26 cellular contexts compared by ENCODE assay signal in the genomic region with DNA sequence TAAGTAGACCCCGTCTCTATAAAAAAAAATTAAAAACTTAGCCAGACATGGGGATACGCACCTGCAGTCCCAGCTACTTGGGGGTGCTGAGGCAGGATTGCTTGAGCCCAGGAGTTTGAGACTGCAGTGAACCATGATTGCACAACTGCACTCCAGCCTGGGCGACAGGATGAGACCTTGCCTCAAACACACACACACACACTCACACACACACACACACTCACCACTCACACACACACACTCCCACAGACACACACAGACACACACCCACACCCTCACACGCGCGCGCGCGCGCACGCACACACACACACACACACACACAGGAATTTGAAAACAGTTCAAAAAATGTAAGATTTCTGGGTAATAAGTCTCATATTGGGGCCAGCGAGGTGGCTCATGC. TPM values are rescaled to one million over a fixed set of nuclear protein-coding genes. Genes with fewer than 3 reads are reported as not detected.
"Had no signal": no experiment of that assay in that cellular context is flagged by ENCODE, and none has a peak within 500 bp of the region (broad histone marks: within the 10 kb centered on the region; RNA-seq: fewer than 3 reads in every experiment).

No MANE protein-coding gene starts in this region.

- H3K36me3 ChIP-seq: brain microvascular endothelial cell, spleen, thoracic aorta, upper lobe of right lung, WERI-Rb-1 had no signal

- H3K27ac Mint-ChIP-seq: activated T-helper 17 cell treated with anti-CD3 and anti-CD28 coated beads, Interleukin-2, amount 50 U/mL, for 72 hours; mesothelial cell of epicardium; natural killer cell treated with Interleukin-12 subunit alpha and Interleukin-12 subunit beta and Interleukin-15 and Interleukin-18, amount 100 ng/mL, for 72 hours; stimulated activated memory B cell treated with anti-CD40 and anti-IgM and Interleukin-4, amounts not matched to agents 10 μg/mL and 1 μg/mL and 100 μg/mL, for 72 hours had no signal

- FAIRE-seq: colon, kidney had no signal

- H3K9me3 Mint-ChIP-seq: activated T-helper 17 cell treated with anti-CD3 and anti-CD28 coated beads, Interleukin-2, amount 50 U/mL, for 72 hours; mesothelial cell of epicardium; natural killer cell treated with Interleukin-12 subunit alpha and Interleukin-12 subunit beta and Interleukin-15 and Interleukin-18, amount 100 ng/mL, for 72 hours had no signal

- DNase-seq: activated CD4-positive, alpha-beta T cell treated with anti-CD3 and anti-CD28 coated beads, Interleukin-2, amount 50 U/mL, for 48 hours; activated naive CD4-positive, alpha-beta T cell; anterior cingulate cortex; brain microvascular endothelial cell; central memory CD4-positive, alpha-beta T cell; dorsolateral prefrontal cortex; foreskin keratinocyte; head of caudate nucleus; kidney; occipital lobe; posterior cingulate gyrus; spleen; stimulated activated CD4-positive, alpha-beta T cell treated with anti-CD3 and anti-CD28 coated beads, Interleukin-4, amount 100 ng/mL, for 4 hours; upper lobe of right lung; WERI-Rb-1 had no signal

- H3K9me3 ChIP-seq: upper lobe of right lung had no signal

- ATAC-seq: activated T-helper 17 cell treated with anti-CD3 and anti-CD28 coated beads, Interleukin-2, amount 50 U/mL, for 72 hours; foreskin keratinocyte; left lobe of liver; natural killer cell treated with Interleukin-12 subunit alpha and Interleukin-12 subunit beta and Interleukin-15 and Interleukin-18, amount 100 ng/mL, for 72 hours; stimulated activated memory B cell treated with anti-CD40 and anti-IgM and Interleukin-4, amounts not matched to agents 10 μg/mL and 1 μg/mL and 100 μg/mL, for 72 hours; upper lobe of right lung had no signal

- H3K36me3 Mint-ChIP-seq: mesothelial cell of epicardium; natural killer cell treated with Interleukin-12 subunit alpha and Interleukin-12 subunit beta and Interleukin-15 and Interleukin-18, amount 100 ng/mL, for 72 hours; stimulated activated memory B cell treated with anti-CD40 and anti-IgM and Interleukin-4, amounts not matched to agents 10 μg/mL and 1 μg/mL and 100 μg/mL, for 72 hours had no signal

- H3K4me3 Mint-ChIP-seq: activated T-helper 17 cell treated with anti-CD3 and anti-CD28 coated beads, Interleukin-2, amount 50 U/mL, for 72 hours; mesothelial cell of epicardium; natural killer cell treated with Interleukin-12 subunit alpha and Interleukin-12 subunit beta and Interleukin-15 and Interleukin-18, amount 100 ng/mL, for 72 hours; stimulated activated memory B cell treated with anti-CD40 and anti-IgM and Interleukin-4, amounts not matched to agents 10 μg/mL and 1 μg/mL and 100 μg/mL, for 72 hours had no signal

- H3K27ac ChIP-seq: brain microvascular endothelial cell, dorsolateral prefrontal cortex, epithelial cell of prostate, foreskin keratinocyte, spleen, thoracic aorta, upper lobe of right lung, WERI-Rb-1 had no signal

- H3K4me3 ChIP-seq: dorsolateral prefrontal cortex, lung, spleen, thoracic aorta, upper lobe of right lung had no signal

- H3K27me3 Mint-ChIP-seq: activated T-helper 17 cell treated with anti-CD3 and anti-CD28 coated beads, Interleukin-2, amount 50 U/mL, for 72 hours had no signal

- H3K4me1 ChIP-seq: foreskin keratinocyte had no signal

- H3K27me3 ChIP-seq: upper lobe of right lung had no signal

RNA-seq across cellular contexts. Expression of a gene that starts 8.7 kb away (rescaled TPM):
- total RNA-seq: activated T-helper 17 cell treated with anti-CD3 and anti-CD28 coated beads, Interleukin-2, amount 50 U/mL, for 72 hours; dorsolateral prefrontal cortex; fibroblast of lung; foreskin keratinocyte; kidney; left lobe of liver; lung; mesothelial cell of epicardium; natural killer cell treated with Interleukin-12 subunit alpha and Interleukin-12 subunit beta and Interleukin-15 and Interleukin-18, amount 100 ng/mL, for 72 hours; occipital lobe; renal cortical epithelial cell; spleen; thoracic aorta; upper lobe of right lung had no signal
